ENCODE assay signal across 11 cellular contexts in genomic region chr1:181094813-181095212, GRCh38. TPM values are rescaled to one million over a fixed set of nuclear protein-coding genes. Genes with fewer than 3 reads are reported as not detected.
DNase-seq lines count a peak whose midpoint lies in the region; ATAC-seq, FAIRE-seq and TF ChIP-seq lines count a peak whose summit lies in the region.
"Had no signal": no experiment of that assay in that cellular context is flagged by ENCODE, and none has a peak within 500 bp of the region (broad histone marks: within the 10 kb centered on the region; RNA-seq: fewer than 3 reads in every experiment).

No MANE protein-coding gene starts in this region.

- H3K4me3 Mint-ChIP-seq in activated T-cell treated with anti-CD3 and anti-CD28 coated beads, Interleukin-2, amount 50 U/mL, for 72 hours, result no peak overlapping the region
- no peak overlapping the region for H3K4me3 Mint-ChIP-seq in activated T-cell treated with anti-CD3 and anti-CD28 coated beads, Interleukin-2, amount 50 U/mL, for 4 hours
- H3K4me3 Mint-ChIP-seq in CD8-positive, alpha-beta memory T cell, result no peak overlapping the region

- H3K4me1 Mint-ChIP-seq in activated T-cell treated with anti-CD3 and anti-CD28 coated beads, Interleukin-2, amount 50 U/mL, for 72 hours (ENCODE audit: low read depth), result peaks cover 88% of the 10 kb centered on the region
- H3K4me1 Mint-ChIP-seq in activated T-cell treated with anti-CD3 and anti-CD28 coated beads, Interleukin-2, amount 50 U/mL, for 4 hours (ENCODE audit: low read depth), result peaks cover 60% of the 10 kb centered on the region
- peaks cover 38 to 54% (median 44%) of the 10 kb centered on the region in 3 donors for H3K4me1 Mint-ChIP-seq in CD8-positive, alpha-beta memory T cell

- H3K36me3 Mint-ChIP-seq in activated T-cell treated with anti-CD3 and anti-CD28 coated beads, Interleukin-2, amount 50 U/mL, for 72 hours (ENCODE audit: insufficient read depth in 2 of 2), result peaks cover 19 to 45% of the 10 kb centered on the region in 2 donors
- H3K36me3 Mint-ChIP-seq in activated T-cell treated with anti-CD3 and anti-CD28 coated beads, Interleukin-2, amount 50 U/mL, for 4 hours (ENCODE audit: insufficient read depth), result peaks cover 36% of the 10 kb centered on the region
- peaks cover 2 to 34% (median 4%) of the 10 kb centered on the region in 3 donors for H3K36me3 Mint-ChIP-seq in CD8-positive, alpha-beta memory T cell

- no peak for TF ChIP-seq CTCF in choroid plexus epithelial cell (conservative IDR thresholded peaks at IDR 0.05; ENCODE audit: low read depth, low read length)

- H3K4me3 ChIP-seq in choroid plexus epithelial cell (ENCODE audit: low read depth, low read length), result no peak overlapping the region
- H3K4me3 ChIP-seq in CD8-positive, alpha-beta memory T cell (ENCODE audit: low read length), result no peak overlapping the region

- H3K27ac Mint-ChIP-seq in activated T-cell treated with anti-CD3 and anti-CD28 coated beads, Interleukin-2, amount 50 U/mL, for 72 hours, result peak overlapping the region; percentile 17
- peak overlapping the region in 2 of 8 donors; percentile 11 to 52 for H3K27ac Mint-ChIP-seq in CD8-positive, alpha-beta memory T cell

- no peaks in the 10 kb centered on the region for H3K36me3 ChIP-seq in CD8-positive, alpha-beta memory T cell (ENCODE audit: insufficient read depth, low read length)

- peaks cover 24% of the 10 kb centered on the region for H3K4me1 ChIP-seq in CD8-positive, alpha-beta memory T cell (ENCODE audit: insufficient read depth, low read length)

- no peaks in the 10 kb centered on the region for H3K9me3 Mint-ChIP-seq in activated T-cell treated with anti-CD3 and anti-CD28 coated beads, Interleukin-2, amount 50 U/mL, for 72 hours
- H3K9me3 Mint-ChIP-seq in activated T-cell treated with anti-CD3 and anti-CD28 coated beads, Interleukin-2, amount 50 U/mL, for 4 hours, result no peaks in the 10 kb centered on the region
- H3K9me3 Mint-ChIP-seq in CD8-positive, alpha-beta memory T cell, result no peaks in the 10 kb centered on the region

- DNase-seq in activated T-cell treated with anti-CD3 and anti-CD28 coated beads, Interleukin-2, amount 50 U/mL, for 72 hours, result no peak
- no peak for DNase-seq in activated T-cell treated with anti-CD3 and anti-CD28 coated beads, Interleukin-2, amount 50 U/mL, for 4 hours
- DNase-seq in choroid plexus epithelial cell (ENCODE audit: low read depth) (peak; percentile 91), left kidney (ENCODE audit: low read depth, low spot score) (peak; percentile 44), urothelium cell line (ENCODE audit: low spot score) (peak; percentile 76), NCI-H2227 (lab: John Stamatoyannopoulos, UW; ENCODE audit: unreplicated experiment) (no peak)
- DNase-seq in CD8-positive, alpha-beta memory T cell, result no peak
- DNase-seq: AML-193, occipital lobe, SW 1271 had no signal

- POLR2A ChIA-PET in CD8-positive, alpha-beta memory T cell (lab: Charles Lee), result no interaction called here

- FAIRE-seq in urothelium cell line (lab: Jason Lieb, UNC), result no peak

- CTCF ChIA-PET in CD8-positive, alpha-beta memory T cell (lab: Charles Lee), result interaction anchor here (1.5 kb wide), 1 partner anchor 10 kb away, joined by 3 read pairs; no protein-coding TSS in a partner anchor

- no peaks in the 10 kb centered on the region for H3K27me3 ChIP-seq in CD8-positive, alpha-beta memory T cell (ENCODE audit: insufficient read depth, low read length, poor library complexity, severe bottlenecking)

- H3K9me3 ChIP-seq in CD8-positive, alpha-beta memory T cell (ENCODE audit: low read length), result no peaks in the 10 kb centered on the region

- no peak overlapping the region for H3K27ac ChIP-seq in CD8-positive, alpha-beta memory T cell (ENCODE audit: low read depth, low read length)

- ATAC-seq in activated T-cell treated with anti-CD3 and anti-CD28 coated beads, Interleukin-2, amount 50 U/mL, for 72 hours (replicated peaks in 1 of 2), result no peak
- ATAC-seq in activated T-cell treated with anti-CD3 and anti-CD28 coated beads, Interleukin-2, amount 50 U/mL, for 4 hours, result no peak
- ATAC-seq in HG03108 (IDR thresholded peaks at IDR 0.05; ENCODE audit: unreplicated experiment), result no peak

- peaks cover 7% of the 10 kb centered on the region for H3K27me3 Mint-ChIP-seq in activated T-cell treated with anti-CD3 and anti-CD28 coated beads, Interleukin-2, amount 50 U/mL, for 72 hours (ENCODE audit: low read depth)
- no peaks in the 10 kb centered on the region for H3K27me3 Mint-ChIP-seq in activated T-cell treated with anti-CD3 and anti-CD28 coated beads, Interleukin-2, amount 50 U/mL, for 4 hours (ENCODE audit: low read depth)
- peaks cover 0 to 2% of the 10 kb centered on the region in 2 donors for H3K27me3 Mint-ChIP-seq in CD8-positive, alpha-beta memory T cell

RNA-seq across cellular contexts. Expression of gene IER5, which starts 6.3 kb away (rescaled TPM):
- total RNA-seq in activated T-cell treated with anti-CD3 and anti-CD28 coated beads, Interleukin-2, amount 50 U/mL, for 72 hours, result 10 to 100 TPM; 71.8 to 72.2 TPM
- 10 to 100 TPM; 43.6 to 58.9 (median 54.9) TPM for total RNA-seq in activated T-cell treated with anti-CD3 and anti-CD28 coated beads, Interleukin-2, amount 50 U/mL, for 4 hours
- 10 to 100 TPM; 52.3 to 57.2 TPM for total RNA-seq in CD8-positive, alpha-beta memory T cell
- 29.0 TPM for polyA plus RNA-seq in CD8-positive, alpha-beta memory T cell

Comparison
In these comparisons a context has a peak if more than half of its experiments do, and no peak if none do; other contexts are left out.
1. DNase-seq: peak in choroid plexus epithelial cell (single experiment), left kidney (single experiment) and urothelium cell line (single experiment); none in activated T-cell treated with anti-CD3 and anti-CD28 coated beads, Interleukin-2, amount 50 U/mL, for 72 hours (0 of 2), activated T-cell treated with anti-CD3 and anti-CD28 coated beads, Interleukin-2, amount 50 U/mL, for 4 hours (single experiment), NCI-H2227 (single experiment) and CD8-positive, alpha-beta memory T cell (0 of 5).